ENCODE assay signal across 24 cellular contexts in the genomic region with DNA sequence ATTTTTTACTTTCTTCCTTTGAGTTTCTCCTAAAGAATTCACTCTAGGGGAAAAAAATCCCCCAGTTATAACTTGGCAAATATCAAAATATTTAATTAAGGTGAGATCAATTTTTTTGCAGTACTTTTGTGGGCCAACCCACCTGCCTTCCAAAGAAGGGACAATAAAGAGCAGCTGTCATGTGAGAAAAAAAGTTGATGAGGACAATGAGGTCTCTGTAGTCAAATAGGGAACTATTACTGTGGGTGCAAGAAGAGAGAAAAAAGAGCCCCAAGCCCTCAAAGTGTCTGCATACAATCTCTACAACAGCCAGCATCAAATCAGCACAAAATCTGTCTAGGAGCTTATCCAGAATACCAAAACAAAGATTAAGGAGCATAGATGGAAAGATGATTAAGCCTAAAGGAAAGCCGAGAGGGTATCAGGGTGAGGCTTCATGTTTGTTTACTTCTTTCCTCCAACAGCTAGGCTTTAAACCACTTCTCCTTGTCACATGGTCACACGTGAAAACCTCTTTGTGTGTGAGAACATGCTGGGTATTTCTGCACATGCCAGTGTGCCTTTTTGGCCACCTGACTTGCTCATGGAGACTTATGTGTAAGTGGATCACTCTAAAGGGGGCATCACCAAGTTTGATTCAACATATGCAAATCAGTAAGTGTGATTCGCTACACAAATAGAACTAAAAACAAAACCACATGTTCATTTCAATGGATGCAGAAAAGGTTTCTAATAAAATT. TPM values are rescaled to one million over a fixed set of nuclear protein-coding genes. Genes with fewer than 3 reads are reported as not detected.
"Had no signal": no experiment of that assay in that cellular context is flagged by ENCODE, and none has a peak within 500 bp of the region (broad histone marks: within the 10 kb centered on the region; RNA-seq: fewer than 3 reads in every experiment).

No MANE protein-coding gene starts in this region.

- H3K4me3 Mint-ChIP-seq: activated naive CD8-positive, alpha-beta T cell treated with anti-CD3 and anti-CD28 coated beads for 36 hours; activated T-helper 1 cell treated with anti-CD3 and anti-CD28 coated beads, Interleukin-12 subunit alpha, Interleukin-12 subunit beta, Interleukin-2, Interleukin-4 antibody, amounts not matched to agents 30 ng/mL and 10 ng/mL and 1 ng/mL, durations not matched to agents 14 hours and 24 hours and 36 hours; neural progenitor cell; stimulated activated memory B cell treated with anti-CD40 and anti-IgM and Interleukin-4, amounts not matched to agents 10 μg/mL and 1 μg/mL and 100 μg/mL, for 72 hours had no signal

- H3K27ac ChIP-seq: cardiac muscle cell, epithelial cell of prostate, foreskin keratinocyte, lower lobe of right lung, neural progenitor cell, psoas muscle, skin epidermis, thoracic aorta, upper lobe of left lung had no signal

- H3K36me3 Mint-ChIP-seq: activated naive CD8-positive, alpha-beta T cell treated with anti-CD3 and anti-CD28 coated beads for 36 hours; neural progenitor cell; stimulated activated memory B cell treated with anti-CD40 and anti-IgM and Interleukin-4, amounts not matched to agents 10 μg/mL and 1 μg/mL and 100 μg/mL, for 72 hours had no signal

- H3K4me1 Mint-ChIP-seq: activated naive CD8-positive, alpha-beta T cell treated with anti-CD3 and anti-CD28 coated beads for 36 hours; neural progenitor cell had no signal

- H3K27me3 Mint-ChIP-seq: activated naive CD8-positive, alpha-beta T cell treated with anti-CD3 and anti-CD28 coated beads for 36 hours; stimulated activated memory B cell treated with anti-CD40 and anti-IgM and Interleukin-4, amounts not matched to agents 10 μg/mL and 1 μg/mL and 100 μg/mL, for 72 hours had no signal

- H3K27me3 ChIP-seq: cardiac muscle cell, neural progenitor cell, upper lobe of left lung had no signal

- H3K36me3 ChIP-seq: cardiac muscle cell, lower lobe of right lung, neural progenitor cell, thoracic aorta, upper lobe of left lung had no signal

- H3K27ac Mint-ChIP-seq: activated naive CD8-positive, alpha-beta T cell treated with anti-CD3 and anti-CD28 coated beads for 36 hours; activated T-helper 1 cell treated with anti-CD3 and anti-CD28 coated beads, Interleukin-12 subunit alpha, Interleukin-12 subunit beta, Interleukin-2, Interleukin-4 antibody, amounts not matched to agents 30 ng/mL and 10 ng/mL and 1 ng/mL, durations not matched to agents 14 hours and 24 hours and 36 hours; neural progenitor cell; stimulated activated memory B cell treated with anti-CD40 and anti-IgM and Interleukin-4, amounts not matched to agents 10 μg/mL and 1 μg/mL and 100 μg/mL, for 72 hours had no signal

- DNase-seq: activated gamma-delta T cell treated with Interleukin-2 at 50 U/mL for 16 hours; activated naive CD8-positive, alpha-beta T cell treated with anti-CD3 and anti-CD28 coated beads for 36 hours; amniotic stem cell; foreskin keratinocyte; hippocampal formation; islet precursor cell; left colon; lower lobe of right lung; psoas muscle; right cardiac atrium; stimulated activated CD4-positive, alpha-beta T cell treated with anti-CD3 and anti-CD28 coated beads, Interleukin-4, amount 100 ng/mL, for 24 hours; T-helper 1 cell; T-helper 9 cell; upper lobe of left lung had no signal

- H3K9me3 ChIP-seq: thoracic aorta, upper lobe of left lung had no signal

- H3K4me3 ChIP-seq: cardiac muscle cell, lower lobe of right lung, neural progenitor cell, psoas muscle, skin epidermis, thoracic aorta, upper lobe of left lung had no signal

- ATAC-seq: foreskin keratinocyte; left colon; lower lobe of right lung; psoas muscle; right cardiac atrium; stimulated activated memory B cell treated with anti-CD40 and anti-IgM and Interleukin-4, amounts not matched to agents 10 μg/mL and 1 μg/mL and 100 μg/mL, for 72 hours had no signal

- H3K9me3 Mint-ChIP-seq: neural progenitor cell had no signal

- H3K4me1 ChIP-seq: foreskin keratinocyte, lower lobe of right lung, neural progenitor cell, psoas muscle had no signal

RNA-seq across cellular contexts. Expression of a gene that starts 19.2 kb away (rescaled TPM):
- total RNA-seq: cardiac muscle cell, dermis microvascular lymphatic vessel endothelial cell, foreskin keratinocyte, myocyte, osteocyte had no signal
- polyA plus RNA-seq: cardiac muscle cell, foreskin keratinocyte had no signal
